Comparison of ENCODE assay signal across 8 cellular contexts in the genomic region with DNA sequence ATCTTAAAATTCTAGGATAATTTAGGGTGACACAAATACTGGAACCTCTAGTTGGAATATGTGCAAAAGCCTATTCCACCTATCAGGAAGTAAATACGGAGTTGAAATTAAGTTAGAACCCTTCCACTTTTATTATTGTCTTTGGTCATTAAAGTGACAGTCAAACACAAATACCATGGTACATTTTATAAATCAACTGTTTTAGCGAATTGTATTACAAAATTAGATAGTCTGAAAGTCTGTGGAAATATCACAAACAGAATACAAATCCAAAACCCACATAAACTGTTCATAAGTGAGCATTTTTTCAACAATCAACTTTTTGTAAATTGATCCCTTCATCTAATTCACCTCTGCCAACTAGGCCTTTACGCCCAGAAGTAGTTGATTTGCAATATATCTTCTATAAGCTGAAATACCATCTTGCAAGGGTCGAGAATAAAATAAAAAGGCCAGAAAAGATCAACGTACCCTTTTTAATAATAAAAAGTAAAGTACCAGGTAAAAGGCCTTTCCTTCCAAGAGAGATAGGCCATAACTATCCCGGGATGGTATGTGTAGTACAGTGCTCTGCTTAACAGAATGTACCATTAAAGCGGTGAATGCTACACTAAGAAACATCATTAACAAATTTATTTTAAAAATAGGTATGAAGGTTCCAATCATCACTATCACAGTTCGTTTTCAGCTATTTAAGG. TPM values are rescaled to one million over a fixed set of nuclear protein-coding genes. Genes with fewer than 3 reads are reported as not detected.
DNase-seq lines count a peak whose midpoint lies in the region; ATAC-seq and TF ChIP-seq lines count a peak whose summit lies in the region.

No MANE protein-coding gene starts in this region.

- H3K9me3 ChIP-seq in KOPT-K1 (ENCODE audit: insufficient read depth, low read length, poor library complexity, severe bottlenecking): no peaks in the 10 kb centered on the region
- no peaks in the 10 kb centered on the region for H3K9me3 ChIP-seq in mucosa of rectum (ENCODE audit: control insufficient read depth in 2 of 2, low read length in 2 of 2)

- H3K36me3 ChIP-seq in KOPT-K1 (ENCODE audit: insufficient read depth, low read length) (peaks cover 30% of the 10 kb centered on the region), mucosa of rectum (ENCODE audit: control insufficient read depth in 2 of 2, insufficient read depth in 2 of 2, low read length in 2 of 2) (no peaks in the 10 kb centered on the region)

- ATAC-seq in GM18868 (IDR thresholded peaks at IDR 0.05; ENCODE audit: unreplicated experiment): no peak

- no peak for TF ChIP-seq CTCF in choroid plexus epithelial cell (conservative IDR thresholded peaks at IDR 0.05; ENCODE audit: low read depth, low read length)

- H3K4me1 ChIP-seq in mucosa of rectum (ENCODE audit: control insufficient read depth in 2 of 2, insufficient read depth in 2 of 2, low read length in 2 of 2): peaks cover 16 to 18% of the 10 kb centered on the region in 2 donors

- peak overlapping the region; percentile 76 for H3K27ac ChIP-seq in KOPT-K1 (ENCODE audit: low read depth, low read length, poor library complexity, severe bottlenecking)
- H3K27ac ChIP-seq in mucosa of rectum (ENCODE audit: low read depth in 2 of 2, low read length in 2 of 2): peak overlapping the region; percentile 83 to 89

- H3K4me3 ChIP-seq in choroid plexus epithelial cell (ENCODE audit: low read depth, low read length) (peak overlapping the region; percentile 95), mucosa of rectum (ENCODE audit: low read length in 2 of 2) (peak overlapping the region; percentile 71 to 77)

- peak overlapping the region; percentile 74 to 86 for H3K9ac ChIP-seq in mucosa of rectum (ENCODE audit: low read depth in 1 of 2, low read length in 2 of 2)

- H3K27me3 ChIP-seq in mucosa of rectum (ENCODE audit: control insufficient read depth in 2 of 2, insufficient read depth in 2 of 2, low read length in 2 of 2): no peaks in the 10 kb centered on the region

- DNase-seq in COLO829 (ENCODE audit: low spot score) (peak; percentile 22), choroid plexus epithelial cell (ENCODE audit: low read depth) (peak; percentile 40), KG1 (lab: John Stamatoyannopoulos, UW) (no peak), ureter (ENCODE audit: low spot score) (no peak), CD1c-positive myeloid dendritic cell (ENCODE audit: extremely low spot score) (no peak)

RNA-seq across cellular contexts. Expression of a gene that starts 1.3 kb away (rescaled TPM):
- 152 TPM for total RNA-seq in ureter

Comparison
In these comparisons a context has a peak if more than half of its experiments do, and no peak if none do; other contexts are left out.
1. DNase-seq: peak in COLO829 (single experiment) and choroid plexus epithelial cell (single experiment); none in KG1 (single experiment), ureter (single experiment) and CD1c-positive myeloid dendritic cell (single experiment).